In the genomic region with DNA sequence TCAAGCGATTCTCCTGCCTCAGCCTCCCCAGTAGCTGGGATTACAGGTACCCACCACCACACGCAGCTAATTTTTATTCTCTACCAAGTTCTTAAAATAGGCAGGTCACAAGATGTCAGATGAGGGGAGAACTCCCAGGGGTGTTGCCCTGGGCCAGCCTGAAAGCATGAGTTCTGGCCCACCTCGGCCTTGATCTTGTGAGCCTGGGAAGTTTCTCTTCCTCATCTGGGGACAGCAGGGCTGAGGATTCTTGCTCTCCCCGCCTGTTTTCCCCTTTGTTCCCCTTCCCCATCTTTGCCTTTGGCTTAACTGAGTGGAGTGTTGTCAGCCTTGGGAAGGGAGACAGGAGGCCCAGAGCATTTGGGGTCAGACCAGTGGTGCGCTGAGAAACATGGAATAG, we compare ENCODE assay signal across 13 cellular contexts. TPM values are rescaled to one million over a fixed set of nuclear protein-coding genes. Genes with fewer than 3 reads are reported as not detected.
DNase-seq lines count a peak whose midpoint lies in the region; ATAC-seq and TF ChIP-seq lines count a peak whose summit lies in the region.
"Had no signal": no experiment of that assay in that cellular context is flagged by ENCODE, and none has a peak within 500 bp of the region (broad histone marks: within the 10 kb centered on the region; RNA-seq: fewer than 3 reads in every experiment).

No MANE protein-coding gene starts in this region.

- H3K4me1 ChIP-seq in muscle layer of duodenum (ENCODE audit: control insufficient read depth in 1 of 2, insufficient read depth in 2 of 2, low read length in 2 of 2) (peaks cover 32 to 44% of the 10 kb centered on the region in 2 donors), tibial nerve (peaks cover 0 to 75% (median 29%) of the 10 kb centered on the region in 4 donors), mucosa of descending colon (ENCODE audit: low read depth) (peaks cover 55% of the 10 kb centered on the region)

- H3K4me3 ChIP-seq in SU-DHL-6 (ENCODE audit: insufficient read depth, low read length, poor library complexity, severe bottlenecking), result no peak overlapping the region
- no peak overlapping the region for H3K4me3 ChIP-seq in muscle layer of duodenum (ENCODE audit: low read depth in 1 of 2, low read length in 2 of 2)
- no peak overlapping the region for H3K4me3 ChIP-seq in tibial nerve
- no peak overlapping the region for H3K4me3 ChIP-seq in mucosa of descending colon

- peaks cover 36% of the 10 kb centered on the region for H3K4me1 Mint-ChIP-seq in activated naive CD8-positive, alpha-beta T cell (ENCODE audit: low read depth)
- peaks cover 36% of the 10 kb centered on the region for H3K4me1 Mint-ChIP-seq in activated naive CD8-positive, alpha-beta T cell treated with anti-CD3 and anti-CD28 coated beads for 36 hours

- H3K9me3 Mint-ChIP-seq in activated naive CD8-positive, alpha-beta T cell (ENCODE audit: low read depth), result no peaks in the 10 kb centered on the region
- no peaks in the 10 kb centered on the region for H3K9me3 Mint-ChIP-seq in activated naive CD8-positive, alpha-beta T cell treated with anti-CD3 and anti-CD28 coated beads for 36 hours

- TF ChIP-seq CTCF in SU-DHL-6 (IDR thresholded peaks at IDR 0.05; ENCODE audit: insufficient read depth, low read length, poor library complexity, severe bottlenecking) (no peak), tibial nerve (IDR thresholded peaks at IDR 0.05) (no peak), mucosa of descending colon (IDR thresholded peaks at IDR 0.05) (no peak)

- no peaks in the 10 kb centered on the region for H3K27me3 ChIP-seq in SU-DHL-6 (ENCODE audit: low read length)
- H3K27me3 ChIP-seq in muscle layer of duodenum (ENCODE audit: low read depth, low read length), result no peaks in the 10 kb centered on the region
- H3K27me3 ChIP-seq in tibial nerve, result no peaks in the 10 kb centered on the region

- no peak for TF ChIP-seq POLR2A in tibial nerve (IDR thresholded peaks at IDR 0.05)

- peaks cover 3% of the 10 kb centered on the region; the same call in 1 of the 2 replicates for H4K20me1 ChIP-seq in SU-DHL-6 (ENCODE audit: low read depth, low read length)

- H3K9me3 ChIP-seq in SU-DHL-6 (ENCODE audit: insufficient read depth, low read length) (no peaks in the 10 kb centered on the region), muscle layer of duodenum (ENCODE audit: control insufficient read depth in 1 of 2, low read length in 2 of 2) (no peaks in the 10 kb centered on the region), tibial nerve (no peaks in the 10 kb centered on the region), mucosa of descending colon (no peaks in the 10 kb centered on the region)

- peak overlapping the region; percentile 47 for H3K27ac ChIP-seq in SU-DHL-6 (ENCODE audit: low read depth, low read length)
- peak overlapping the region; percentile 76 for H3K27ac ChIP-seq in muscle layer of duodenum (ENCODE audit: low read length)
- peak overlapping the region; percentile 47 to 90 (median 86) for H3K27ac ChIP-seq in tibial nerve
- H3K27ac ChIP-seq: HL-60 had no signal

- ATAC-seq in mucosa of descending colon (no peak), HG02938 (IDR thresholded peaks at IDR 0.05; ENCODE audit: unreplicated experiment) (no peak), GM21717 (IDR thresholded peaks at IDR 0.05; ENCODE audit: unreplicated experiment) (no peak)

- peak overlapping the region; percentile 27 for H3K4me3 Mint-ChIP-seq in activated naive CD8-positive, alpha-beta T cell
- no peak overlapping the region for H3K4me3 Mint-ChIP-seq in activated naive CD8-positive, alpha-beta T cell treated with anti-CD3 and anti-CD28 coated beads for 36 hours

- H3K36me3 ChIP-seq in SU-DHL-6 (ENCODE audit: low read length) (no peaks in the 10 kb centered on the region), muscle layer of duodenum (ENCODE audit: control insufficient read depth in 1 of 2, insufficient read depth in 2 of 2, low read length in 2 of 2) (peaks cover 10 to 13% of the 10 kb centered on the region in 2 donors), tibial nerve (peaks cover 0 to 13% (median 0%) of the 10 kb centered on the region in 3 donors), mucosa of descending colon (ENCODE audit: low read depth) (no peaks in the 10 kb centered on the region)

- H3K27ac Mint-ChIP-seq in activated naive CD8-positive, alpha-beta T cell, result no peak overlapping the region
- H3K27ac Mint-ChIP-seq in activated naive CD8-positive, alpha-beta T cell treated with anti-CD3 and anti-CD28 coated beads for 36 hours, result no peak overlapping the region

- no peak for DNase-seq in activated naive CD8-positive, alpha-beta T cell treated with anti-CD3 and anti-CD28 coated beads for 36 hours
- no peak for DNase-seq in tibial nerve (ENCODE audit: low spot score in 2 of 2)
- DNase-seq in mucosa of descending colon, result no peak
- DNase-seq: activated CD4-positive, alpha-beta T cell treated with anti-CD3 and anti-CD28 coated beads, Interleukin-2, amount 50 U/mL, for 4 hours; effector memory CD4-positive, alpha-beta T cell; mammary epithelial cell; NCI-H526 had no signal

- no peaks in the 10 kb centered on the region for H3K27me3 Mint-ChIP-seq in activated naive CD8-positive, alpha-beta T cell
- no peaks in the 10 kb centered on the region for H3K27me3 Mint-ChIP-seq in activated naive CD8-positive, alpha-beta T cell treated with anti-CD3 and anti-CD28 coated beads for 36 hours

- peaks cover 67% of the 10 kb centered on the region for H3K79me2 ChIP-seq in SU-DHL-6 (ENCODE audit: insufficient read depth, low read length)

- no peak for TF ChIP-seq EP300 in tibial nerve (IDR thresholded peaks at IDR 0.05)

- peak overlapping the region; percentile 94 for H3K4me2 ChIP-seq in SU-DHL-6 (ENCODE audit: low read depth, low read length, poor library complexity, severe bottlenecking)

- no peaks in the 10 kb centered on the region for H3K36me3 Mint-ChIP-seq in activated naive CD8-positive, alpha-beta T cell
- H3K36me3 Mint-ChIP-seq in activated naive CD8-positive, alpha-beta T cell treated with anti-CD3 and anti-CD28 coated beads for 36 hours, result peaks cover 9% of the 10 kb centered on the region

- H3F3A ChIP-seq in SU-DHL-6 (ENCODE audit: insufficient read depth), result peaks cover 20% of the 10 kb centered on the region

- no peak overlapping the region for H2AFZ ChIP-seq in SU-DHL-6 (ENCODE audit: low read depth, low read length, severe bottlenecking)

- no peaks in the 10 kb centered on the region for H3K9me2 ChIP-seq in SU-DHL-6 (replicated peaks; ENCODE audit: insufficient read depth, low read length)

- intact Hi-C loops in mucosa of descending colon (cut with DNase I, micrococcal nuclease), result no loop called here

- H3K9ac ChIP-seq in SU-DHL-6 (ENCODE audit: low read length), result peak overlapping the region; percentile 19; the same call in 1 of the 2 replicates

- WGBS in tibial nerve, 2 donors, result 64 to 69% methylated on average over 5 of the region's 5 CpGs

RNA-seq across cellular contexts. Expression of gene PDXP, which starts 3.5 kb away (rescaled TPM):
- total RNA-seq in activated naive CD8-positive, alpha-beta T cell treated with anti-CD3 and anti-CD28 coated beads for 36 hours, result 10 to 100 TPM; 41.4 to 42.5 TPM
- total RNA-seq in tibial nerve (10 to 100 TPM; 14.7 to 19.7 (median 16.2) TPM), mucosa of descending colon (10 to 100 TPM; 26.8 to 43.3 (median 40.6) TPM)

RNA-seq across cellular contexts. Expression of gene LGALS1, which starts 13.4 kb away (rescaled TPM):
- total RNA-seq in activated naive CD8-positive, alpha-beta T cell treated with anti-CD3 and anti-CD28 coated beads for 36 hours, result 100 to 1,000 TPM; 166 to 171 TPM
- total RNA-seq in tibial nerve (1,000 to 10,000 TPM; 1,362 to 3,592 (median 2,463) TPM), mucosa of descending colon (100 to 1,000 TPM in 2 of 3 donors, 10 to 100 TPM in 1; 54.6 to 376 (median 150) TPM)

RNA-seq across cellular contexts. Expression of gene SH3BP1, which starts 22.6 kb away (rescaled TPM):
- 100 to 1,000 TPM in 1 of 2 experiments, 10 to 100 TPM in 1; 90.8 to 103 TPM for total RNA-seq in activated naive CD8-positive, alpha-beta T cell treated with anti-CD3 and anti-CD28 coated beads for 36 hours
- total RNA-seq in tibial nerve (10 to 100 TPM in 2 of 4 donors, 1 to 10 TPM in 2; 7.5 to 19.8 (median 13.9) TPM), mucosa of descending colon (10 to 100 TPM; 48.8 to 98.2 (median 96.6) TPM)

RNA-seq across cellular contexts. Expression of gene NOL12, which starts 24.1 kb away (rescaled TPM):
- 10 to 100 TPM; 50.0 to 50.8 TPM for total RNA-seq in activated naive CD8-positive, alpha-beta T cell treated with anti-CD3 and anti-CD28 coated beads for 36 hours
- 10 to 100 TPM; 24.1 to 39.5 (median 31.2) TPM for total RNA-seq in tibial nerve
- 10 to 100 TPM; 28.5 to 45.3 (median 42.6) TPM for total RNA-seq in mucosa of descending colon

RNA-seq across cellular contexts. Expression of gene TRIOBP, which starts 34.8 kb away (rescaled TPM):
- total RNA-seq in activated naive CD8-positive, alpha-beta T cell treated with anti-CD3 and anti-CD28 coated beads for 36 hours, result 10 to 100 TPM; 19.7 to 20.8 TPM
- total RNA-seq in tibial nerve, result 100 to 1,000 TPM; 140 to 160 (median 151) TPM
- total RNA-seq in mucosa of descending colon, result 100 to 1,000 TPM in 1 of 3 donors, 10 to 100 TPM in 2; 78.2 to 107 (median 78.6) TPM
